In the genomic region with DNA sequence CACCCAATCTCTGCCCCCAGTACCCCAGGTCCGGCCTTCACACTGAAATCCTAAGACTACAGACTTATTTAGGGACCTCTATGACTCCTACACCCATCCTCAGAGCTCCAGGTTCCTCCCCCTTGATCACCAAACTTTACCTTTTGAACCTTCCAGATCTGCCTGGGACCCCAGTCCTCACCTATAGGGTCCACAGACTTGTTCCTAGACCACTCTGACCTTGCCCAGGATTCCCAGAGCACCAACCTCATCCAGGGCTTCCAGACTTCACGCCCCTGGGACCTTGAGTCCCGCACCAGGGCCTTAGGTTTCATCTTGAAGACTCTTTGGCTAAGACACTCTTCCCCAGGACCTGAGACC, we compare ENCODE assay signal across 8 cellular contexts. TPM values are rescaled to one million over a fixed set of nuclear protein-coding genes. Genes with fewer than 3 reads are reported as not detected.
DNase-seq lines count a peak whose midpoint lies in the region; ATAC-seq and TF ChIP-seq lines count a peak whose summit lies in the region.

No MANE protein-coding gene starts in this region.

- H3K27ac Mint-ChIP-seq in T-helper 17 cell: peak overlapping the region; percentile 98

- no peaks in the 10 kb centered on the region for H3K27me3 Mint-ChIP-seq in T-helper 17 cell

- peak overlapping the region; percentile 94 for H3K4me3 Mint-ChIP-seq in T-helper 17 cell

- H3K36me3 Mint-ChIP-seq in T-helper 17 cell (ENCODE audit: low read depth): peaks cover 6% of the 10 kb centered on the region

- no peaks in the 10 kb centered on the region for H3K27me3 ChIP-seq in psoas muscle (ENCODE audit: insufficient read depth in 3 of 3, low read length in 2 of 3)

- H3K27ac ChIP-seq in psoas muscle: peak overlapping the region; percentile 92

- no peak for DNase-seq in T-helper 17 cell
- no peak for DNase-seq in fibroblast of pulmonary artery (ENCODE audit: low read depth)
- DNase-seq in psoas muscle: no peak
- no peak for DNase-seq in GM19238 (ENCODE audit: insufficient read length, low spot score)
- DNase-seq in central memory CD4-positive, alpha-beta T cell: no peak

- intact Hi-C loops in psoas muscle (cut with DNase I): loop anchor here (5.0 to 10.0 kb wide), 4 partner anchors 43 to 330 kb away; a partner anchor contains a TSS

- ATAC-seq in T-helper 17 cell: no peak
- ATAC-seq in psoas muscle: no peak
- no peak for ATAC-seq in HG02588 (IDR thresholded peaks at IDR 0.05; ENCODE audit: unreplicated experiment)
- ATAC-seq in HG03442 (IDR thresholded peaks at IDR 0.05; ENCODE audit: unreplicated experiment): no peak

- 63 to 67% (median 65%) methylated on average over 3 of the region's 3 CpGs for WGBS in psoas muscle, 3 donors

- H3K4me1 Mint-ChIP-seq in T-helper 17 cell: peaks cover 31% of the 10 kb centered on the region

- no peak for TF ChIP-seq CTCF in fibroblast of pulmonary artery (IDR thresholded peaks at IDR 0.05; ENCODE audit: low read length, missing control alignments)
- TF ChIP-seq CTCF in psoas muscle (IDR thresholded peaks at IDR 0.05): no peak

- H3K36me3 ChIP-seq in psoas muscle (ENCODE audit: insufficient read depth in 1 of 2, low read depth in 1 of 2): peaks cover 3 to 16% of the 10 kb centered on the region in 2 donors

- H3K4me3 ChIP-seq in GM08714 (ENCODE audit: low read length) (peak overlapping the region; percentile 77), fibroblast of pulmonary artery (replicated peaks; ENCODE audit: low read depth, low read length) (peak overlapping the region; percentile 81), psoas muscle (peak overlapping the region; percentile 88)

- H3K9me3 ChIP-seq in T-helper 17 cell (ENCODE audit: control insufficient read depth, low read length, poor library complexity, severe bottlenecking): no peaks in the 10 kb centered on the region
- H3K9me3 ChIP-seq in psoas muscle: no peaks in the 10 kb centered on the region

- peaks cover 20% of the 10 kb centered on the region for H3K4me1 ChIP-seq in psoas muscle

RNA-seq across cellular contexts. Expression of a gene that starts 0.5 kb away (rescaled TPM):
- total RNA-seq in T-helper 17 cell (10 to 100 TPM; 16.6 to 18.4 TPM), psoas muscle (10 to 100 TPM; 28.3 to 37.3 (median 32.8) TPM)
- 10 to 100 TPM; 30.4 to 47.8 (median 30.7) TPM for polyA plus RNA-seq in psoas muscle

RNA-seq across cellular contexts. Expression of a gene that starts 42.6 kb away (rescaled TPM):
- total RNA-seq in T-helper 17 cell (10 to 100 TPM; 15.2 to 23.5 TPM), psoas muscle (10 to 100 TPM; 12.2 to 22.8 (median 19.4) TPM)
- 10 to 100 TPM in 2 of 3 donors, 1 to 10 TPM in 1; 6.5 to 13.2 (median 12.9) TPM for polyA plus RNA-seq in psoas muscle
